ENCODE assay signal across 13 cellular contexts in the genomic region with DNA sequence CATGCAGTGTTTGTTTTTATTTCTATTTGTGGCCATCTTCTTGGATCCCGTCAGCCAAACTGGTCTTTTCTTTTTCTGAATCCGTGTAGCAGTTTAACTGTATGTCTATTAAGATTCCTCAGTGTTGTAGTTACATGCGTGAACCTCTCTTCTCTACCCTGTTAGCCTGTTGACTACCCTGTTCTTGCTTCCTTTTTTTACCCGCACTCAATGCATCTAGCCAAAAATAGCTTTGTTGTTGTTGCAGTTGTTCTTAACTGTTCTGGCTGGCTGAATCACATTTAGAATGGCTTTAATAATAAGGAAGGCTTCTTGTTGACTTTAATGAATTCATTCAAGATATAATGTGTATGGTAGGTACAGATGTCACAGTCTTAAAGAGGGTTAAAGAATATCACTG.
DNase-seq lines count a peak whose midpoint lies in the region; ATAC-seq and TF ChIP-seq lines count a peak whose summit lies in the region.
"Had no signal": no experiment of that assay in that cellular context is flagged by ENCODE, and none has a peak within 500 bp of the region (broad histone marks: within the 10 kb centered on the region; RNA-seq: fewer than 3 reads in every experiment).

No MANE protein-coding gene starts in this region.

- no peaks in the 10 kb centered on the region for H3K4me1 ChIP-seq in left lung
- H3K4me1 ChIP-seq: BE2C had no signal

- no peaks in the 10 kb centered on the region for H3K36me3 ChIP-seq in left lung

- H3K27me3 ChIP-seq in left lung = no peaks in the 10 kb centered on the region
- H3K27me3 ChIP-seq: BE2C had no signal

- TF ChIP-seq CTCF in GM10266 (IDR thresholded peaks at IDR 0.05; ENCODE audit: control insufficient read depth, insufficient read depth, low read depth, missing control alignments) (no peak), coronary artery (IDR thresholded peaks at IDR 0.05) (no peak), left lung (IDR thresholded peaks at IDR 0.05) (no peak)

- intact Hi-C loops in left lung (cut with DNase I) = no loop called here

- H3K4me3 ChIP-seq in coronary artery (no peak overlapping the region), left lung (no peak overlapping the region)

- peak overlapping the region; percentile 21 to 49 for H3K27ac ChIP-seq in coronary artery
- H3K27ac ChIP-seq in left lung = no peak overlapping the region

- peak; percentile 22 for DNase-seq in GM10266 (ENCODE audit: extremely low spot score)
- DNase-seq in coronary artery (ENCODE audit: low spot score) = no peak
- DNase-seq in left lung = no peak
- no peak for DNase-seq in SW480 (ENCODE audit: low spot score)
- DNase-seq in cortex of kidney (lab: John Stamatoyannopoulos, UW) = no peak
- DNase-seq in NCI-H446 (lab: John Stamatoyannopoulos, UW) = no peak
- DNase-seq: activated CD4-positive, alpha-beta T cell treated with anti-CD3 and anti-CD28 coated beads for 1 hour; BE2C; GDM1; NCI-H1417; retina had no signal

- no peaks in the 10 kb centered on the region for H3K9me3 ChIP-seq in left lung
- H3K9me3 ChIP-seq: BE2C had no signal

- ATAC-seq in GM21447 (IDR thresholded peaks at IDR 0.05; ENCODE audit: unreplicated experiment) (peak; percentile 79), HG03469 (IDR thresholded peaks at IDR 0.05; ENCODE audit: unreplicated experiment) (peak; percentile 50), left lung (no peak)

Comparison
In these comparisons a context has a peak if more than half of its experiments do, and no peak if none do; other contexts are left out.
1. H3K27ac ChIP-seq: peak in coronary artery (2 of 2); none in left lung (0 of 2).